In genomic region chr13:113075711-113076110, GRCh38 we compare ENCODE assay signal across 21 cellular contexts. TPM values are rescaled to one million over a fixed set of nuclear protein-coding genes. Genes with fewer than 3 reads are reported as not detected.
"Had no signal": no experiment of that assay in that cellular context is flagged by ENCODE, and none has a peak within 500 bp of the region (broad histone marks: within the 10 kb centered on the region; RNA-seq: fewer than 3 reads in every experiment).

No MANE protein-coding gene starts in this region.

- FAIRE-seq: bronchial epithelial cell had no signal

- ATAC-seq: activated CD4-positive, alpha-beta T cell treated with anti-CD3 and anti-CD28 coated beads for 36 hours; psoas muscle; right cardiac atrium had no signal

- H3K4me1 ChIP-seq: psoas muscle, tibial nerve had no signal

- H3K9me3 ChIP-seq: psoas muscle had no signal

- DNase-seq: activated CD4-positive, alpha-beta T cell treated with anti-CD3 and anti-CD28 coated beads for 36 hours; activated CD4-positive, alpha-beta T cell treated with anti-CD3 and anti-CD28 coated beads, Interleukin-2, amount 50 U/mL, for 4 hours; activated CD8-positive, alpha-beta memory T cell treated with anti-CD3 and anti-CD28 coated beads for 24 hours; activated CD8-positive, alpha-beta memory T cell treated with anti-CD3 and anti-CD28 coated beads, Interleukin-2, amount 50 U/mL, for 4 hours; activated naive CD4-positive, alpha-beta T cell treated with Interleukin-2 at 50 U/mL for 16 hours; activated naive CD8-positive, alpha-beta T cell treated with anti-CD3 and anti-CD28 coated beads for 36 hours; activated T-cell treated with anti-CD3 and anti-CD28 coated beads, Interleukin-2, amount 50 U/mL, for 24 hours; cerebellar nuclear complex; immature natural killer cell; kidney glomerular epithelial cell; mesenchymal stem cell; stimulated activated CD4-positive, alpha-beta T cell treated with anti-CD3 and anti-CD28 coated beads, Interleukin-12 subunit alpha, Interleukin-12 subunit beta, amount 100 ng/mL, for 4 hours; stimulated activated CD4-positive, alpha-beta T cell treated with anti-CD3 and anti-CD28 coated beads, Interleukin-4, amount 100 ng/mL, for 4 hours; T-helper 1 cell; T-helper 9 cell had no signal

- H3K27ac ChIP-seq: epithelial cell of prostate, psoas muscle, tibial nerve had no signal

- H3K27me3 ChIP-seq: tibial nerve had no signal

- H3K4me3 ChIP-seq: psoas muscle, tibial nerve had no signal

RNA-seq across cellular contexts. Expression of gene F7, which starts 29.9 kb away (rescaled TPM):
- total RNA-seq: bronchial epithelial cell, tibial nerve had no signal
- polyA plus RNA-seq: right cardiac atrium had no signal

RNA-seq across cellular contexts. Expression of gene F10, which starts 46.9 kb away (rescaled TPM):
- total RNA-seq: activated CD4-positive, alpha-beta T cell treated with anti-CD3 and anti-CD28 coated beads for 36 hours; activated naive CD8-positive, alpha-beta T cell treated with anti-CD3 and anti-CD28 coated beads for 36 hours; mononuclear cell had no signal
- polyA plus RNA-seq: immature natural killer cell had no signal
